8 cellular contexts compared by ENCODE assay signal in genomic region chr1:6234502-6235295, GRCh38. TPM values are rescaled to one million over a fixed set of nuclear protein-coding genes. Genes with fewer than 3 reads are reported as not detected.
A peak's percentile ranks its signal among the peaks of the same experiment; 100 is the strongest.
DNase-seq lines count a peak whose midpoint lies in the region; ATAC-seq and TF ChIP-seq lines count a peak whose summit lies in the region.

No MANE protein-coding gene starts in this region.

- no peaks in the 10 kb centered on the region for H3K27me3 ChIP-seq in CD4-positive, alpha-beta T cell (ENCODE audit: control insufficient read depth, insufficient read depth, low read length)
- H3K27me3 ChIP-seq in Karpas-422 (ENCODE audit: low read length) (no peaks in the 10 kb centered on the region), mammary epithelial cell (ENCODE audit: insufficient read depth, low read length) (no peaks in the 10 kb centered on the region), mucosa of rectum (ENCODE audit: control insufficient read depth in 2 of 2, insufficient read depth in 2 of 2, low read length in 2 of 2) (peaks cover 0 to 5% of the 10 kb centered on the region in 2 donors)

- peak overlapping the region; percentile 64 for H3K27ac Mint-ChIP-seq in CD4-positive, alpha-beta T cell

- H3K4me2 ChIP-seq in Karpas-422 (ENCODE audit: low read depth, low read length, poor library complexity, severe bottlenecking) = peak overlapping the region; percentile 97
- H3K4me2 ChIP-seq in mammary epithelial cell (ENCODE audit: insufficient read depth, low read depth, low read length) = peak overlapping the region; percentile 88

- in situ Hi-C loops in mammary epithelial cell (cut with MboI; ENCODE audit: low sequenced_read_pairs in 2 of 2) = loop anchor here in 1 of 2 donors (10.0 kb wide), 1 partner anchor 130 kb away; no protein-coding TSS in a partner anchor

- H4K20me1 ChIP-seq in Karpas-422 (ENCODE audit: insufficient read depth, low read depth, low read length) (peaks cover 7% of the 10 kb centered on the region), mammary epithelial cell (ENCODE audit: insufficient read depth, low read length) (no peaks in the 10 kb centered on the region)

- H3K4me3 ChIP-seq in Karpas-422 (ENCODE audit: low read length) (peak overlapping the region; percentile 88), mammary epithelial cell (replicated peaks in 1 of 3; ENCODE audit: insufficient read depth in 1 of 3, low read depth in 2 of 3, low read length in 3 of 3) (peak overlapping the region; percentile 68 to 83 (median 70)), mucosa of rectum (ENCODE audit: low read length in 2 of 2) (peak overlapping the region; percentile 70 to 83)

- H3K4me1 ChIP-seq in Karpas-422 (ENCODE audit: low read length) = peaks cover 15% of the 10 kb centered on the region
- peaks cover 7% of the 10 kb centered on the region for H3K4me1 ChIP-seq in mammary epithelial cell (ENCODE audit: insufficient read depth, low read length)
- H3K4me1 ChIP-seq in mucosa of rectum (ENCODE audit: control insufficient read depth in 2 of 2, insufficient read depth in 2 of 2, low read length in 2 of 2) = peaks cover 9 to 10% of the 10 kb centered on the region in 2 donors

- peak overlapping the region; percentile 94 for H3K4me3 Mint-ChIP-seq in CD4-positive, alpha-beta T cell

- BruUV-seq in mammary epithelial cell (replicated peaks; lab: Mats Ljungman, UMichigan) = no TSS peak

- TF ChIP-seq CTCF in CD4-positive, alpha-beta T cell (IDR thresholded peaks at IDR 0.05) = no peak
- TF ChIP-seq CTCF in mammary epithelial cell (conservative IDR thresholded peaks at IDR 0.05 in 1 of 2, IDR thresholded peaks at IDR 0.05 in 1 of 2; ENCODE audit: extremely low read depth in 1 of 2, insufficient read depth in 1 of 2, low read depth in 1 of 2, low read length in 2 of 2) = no peak

- peaks cover 26% of the 10 kb centered on the region for H3K36me3 Mint-ChIP-seq in CD4-positive, alpha-beta T cell (ENCODE audit: low read depth)

- H3K9ac ChIP-seq in Karpas-422 (ENCODE audit: low read length) (peak overlapping the region; percentile 80), mammary epithelial cell (ENCODE audit: insufficient read depth, low read length) (peak overlapping the region; percentile 69), mucosa of rectum (ENCODE audit: low read depth in 1 of 2, low read length in 2 of 2) (peak overlapping the region; percentile 66 to 70)

- no peak overlapping the region for H3K27ac ChIP-seq in CD4-positive, alpha-beta T cell (ENCODE audit: low read depth, low read length)
- H3K27ac ChIP-seq in Karpas-422 (ENCODE audit: low read length) (peak overlapping the region; percentile 33; the same call in 1 of the 2 replicates), mammary epithelial cell (ENCODE audit: insufficient read depth, low read depth, low read length) (peak overlapping the region; percentile 30), mucosa of rectum (ENCODE audit: low read depth in 2 of 2, low read length in 2 of 2) (peak overlapping the region; percentile 5 to 43)

- dilution Hi-C loops in mammary epithelial cell (cut with HindIII; ENCODE audit: low sequenced_read_pairs) = loop anchor here (5.0 kb wide), 1 partner anchor 37 kb away; the partner anchor contains the start of gene RPL22

- H3K79me2 ChIP-seq in Karpas-422 (ENCODE audit: low read length) = peaks cover 31% of the 10 kb centered on the region
- H3K79me2 ChIP-seq in mammary epithelial cell (ENCODE audit: insufficient read depth, low read length) = peaks cover 45% of the 10 kb centered on the region

- DNase-seq in CD4-positive, alpha-beta T cell = no peak
- DNase-seq in Karpas-422 (peak; percentile 59), mammary epithelial cell (no peak), COR-L47 (lab: John Stamatoyannopoulos, UW) (no peak)
- no peak for DNase-seq in stimulated activated CD4-positive, alpha-beta T cell treated with anti-CD3 and anti-CD28 coated beads, Interleukin-15, amount 100 ng/mL, for 24 hours

- CTCF ChIA-PET in CD4-positive, alpha-beta T cell (lab: Charles Lee) = interaction anchor here (1.5 to 2.2 kb wide), 2 partner anchors 10 to 12 kb away, joined by 7 to 13 read pairs; no protein-coding TSS in a partner anchor
- CTCF ChIA-PET in mammary epithelial cell (lab: Charles Lee; ENCODE audit: low non-redundant PET) = no interaction called here

- peaks cover 15% of the 10 kb centered on the region for H3K4me1 Mint-ChIP-seq in CD4-positive, alpha-beta T cell (ENCODE audit: low read depth)

- WGBS in mammary epithelial cell (ENCODE audit: low coverage, missing lambda C conversion rate) = 27% methylated on average over 19 of the region's 20 CpGs

- no peak overlapping the region for H2AFZ ChIP-seq in Karpas-422 (ENCODE audit: low read length)
- H2AFZ ChIP-seq in mammary epithelial cell (ENCODE audit: low read depth, low read length) = peak overlapping the region; percentile 82

- peaks cover 8% of the 10 kb centered on the region for H3K27me3 Mint-ChIP-seq in CD4-positive, alpha-beta T cell

- no peaks in the 10 kb centered on the region for H3K9me2 ChIP-seq in Karpas-422 (replicated peaks; ENCODE audit: insufficient read depth, low read length)

- ATAC-seq in CD4-positive, alpha-beta T cell (ENCODE audit: poor library complexity) = no peak
- no peak for ATAC-seq in GM18498 (IDR thresholded peaks at IDR 0.05; ENCODE audit: unreplicated experiment)
- no peak for ATAC-seq in HG02884 (IDR thresholded peaks at IDR 0.05; ENCODE audit: unreplicated experiment)

- H3K36me3 ChIP-seq in Karpas-422 (ENCODE audit: insufficient read depth, low read length) (peaks cover 23% of the 10 kb centered on the region), mammary epithelial cell (ENCODE audit: insufficient read depth, low read length) (peaks cover 16% of the 10 kb centered on the region), mucosa of rectum (ENCODE audit: control insufficient read depth in 2 of 2, insufficient read depth in 2 of 2, low read length in 2 of 2) (peaks cover 15% of the 10 kb centered on the region in 2 donors)

- POLR2A ChIA-PET in CD4-positive, alpha-beta T cell (lab: Charles Lee) = interaction anchor here (0.9 to 1.0 kb wide), 2 partner anchors 35 to 36 kb away, joined by 3 to 5 read pairs; no protein-coding TSS in a partner anchor

- intact Hi-C loops in CD4-positive, alpha-beta T cell (cut with DNase I, micrococcal nuclease) = loop anchor here (1.0 to 10.0 kb wide), 3 partner anchors 35 to 470 kb away; partner anchors contain the start of genes DNAJC11 (in 1 of the 2) and RPL22 (in 1 of the 2)
- intact Hi-C loops in mammary epithelial cell (cut with micrococcal nuclease) = loop anchor here (1.0 to 2.0 kb wide), 2 partner anchors 29 to 36 kb away; partner anchors contain the start of gene RPL22

- no peaks in the 10 kb centered on the region for H3K9me3 Mint-ChIP-seq in CD4-positive, alpha-beta T cell

- no peaks in the 10 kb centered on the region for H3K9me3 ChIP-seq in CD4-positive, alpha-beta T cell (ENCODE audit: control insufficient read depth, low read length)
- H3K9me3 ChIP-seq in Karpas-422 (ENCODE audit: low read length) = no peaks in the 10 kb centered on the region
- H3K9me3 ChIP-seq in mammary epithelial cell (replicated peaks; ENCODE audit: insufficient read depth, low read length) = no peaks in the 10 kb centered on the region
- no peaks in the 10 kb centered on the region for H3K9me3 ChIP-seq in mucosa of rectum (ENCODE audit: control insufficient read depth in 2 of 2, low read length in 2 of 2)

RNA-seq across cellular contexts. Expression of gene ICMT, which starts 1.1 kb away (rescaled TPM):
- 1 to 10 TPM; 1.7 to 3.0 TPM for total RNA-seq in CD4-positive, alpha-beta T cell
- 31.4 and 38.9 TPM in 2 replicates for total RNA-seq in Karpas-422 (2014; rRNA removed; shearing (Covaris generic); ENCODE audit: low replicate concordance)
- total RNA-seq in mammary epithelial cell = 10 to 100 TPM; 65.2 to 75.4 TPM
- 76.3 TPM for polyA plus RNA-seq in mammary epithelial cell
- 71.0 TPM for polyA minus RNA-seq in mammary epithelial cell

RNA-seq across cellular contexts. Expression of gene HES3, which starts 9.3 kb away (rescaled TPM):
- not detected for total RNA-seq in CD4-positive, alpha-beta T cell
- total RNA-seq in Karpas-422 (2014; rRNA removed; shearing (Covaris generic); ENCODE audit: low replicate concordance) = not detected in 2 replicates
- not detected for total RNA-seq in mammary epithelial cell
- not detected for polyA plus RNA-seq in mammary epithelial cell
- polyA minus RNA-seq in mammary epithelial cell = not detected

RNA-seq across cellular contexts. Expression of gene GPR153, which starts 26.2 kb away (rescaled TPM):
- under 1 TPM; 0.14 to 0.19 TPM for total RNA-seq in CD4-positive, alpha-beta T cell
- total RNA-seq in Karpas-422 (2014; rRNA removed; shearing (Covaris generic); ENCODE audit: low replicate concordance) = 3.4 and 3.9 TPM in 2 replicates
- 10 to 100 TPM; 10.7 to 17.4 TPM for total RNA-seq in mammary epithelial cell
- 17.7 TPM for polyA plus RNA-seq in mammary epithelial cell
- polyA minus RNA-seq in mammary epithelial cell = 18.2 TPM

RNA-seq across cellular contexts. Expression of gene RNF207, which starts 28.8 kb away (rescaled TPM):
- 1 to 10 TPM; 5.4 to 6.8 TPM for total RNA-seq in CD4-positive, alpha-beta T cell
- not detected in 2 replicates for total RNA-seq in Karpas-422 (2014; rRNA removed; shearing (Covaris generic); ENCODE audit: low replicate concordance)
- 10 to 100 TPM; 25.7 to 26.5 TPM for total RNA-seq in mammary epithelial cell
- 5.9 TPM for polyA plus RNA-seq in mammary epithelial cell
- polyA minus RNA-seq in mammary epithelial cell = 6.6 TPM

RNA-seq across cellular contexts. Expression of gene RPL22, which starts 35.3 kb away (rescaled TPM):
- total RNA-seq in CD4-positive, alpha-beta T cell = 100 to 1,000 TPM; 620 to 652 TPM
- 183 and 271 TPM in 2 replicates for total RNA-seq in Karpas-422 (2014; rRNA removed; shearing (Covaris generic); ENCODE audit: low replicate concordance)
- 100 to 1,000 TPM in 1 of 2 donors, 10 to 100 TPM in 1; 69.7 to 303 TPM for total RNA-seq in mammary epithelial cell
- 166 TPM for polyA plus RNA-seq in mammary epithelial cell
- 24.4 TPM for polyA minus RNA-seq in mammary epithelial cell
